8 cellular contexts compared by ENCODE assay signal in genomic region chr19:13794752-13795589, GRCh38. TPM values are rescaled to one million over a fixed set of nuclear protein-coding genes. Genes with fewer than 3 reads are reported as not detected.
DNase-seq lines count a peak whose midpoint lies in the region; ATAC-seq and TF ChIP-seq lines count a peak whose summit lies in the region.

Gene ZSWIM4 (plus strand): TSS chr19:13795443. CDS start chr19:13795649, 206 bp downstream.

- intact Hi-C loops in activated CD4-positive, alpha-beta memory T cell treated with anti-CD3 and anti-CD28 coated beads for 36 hours (cut with micrococcal nuclease): loop anchor here (1.0 kb wide), 1 partner anchor 44 kb away; no protein-coding TSS in a partner anchor
- intact Hi-C loops in lower leg skin (cut with DNase I; ENCODE audit: low total_unique reads): no loop called here

- peak within 1 kb of the TSS; percentile 72 to 84 for H3K9ac ChIP-seq in duodenal mucosa (ENCODE audit: low read depth in 1 of 2, low read length in 2 of 2)

- no peaks in the 10 kb centered on the region for H3K9me3 ChIP-seq in CD4-positive, CD25-positive, alpha-beta regulatory T cell (ENCODE audit: control insufficient read depth in 2 of 2, low read length in 2 of 2)
- no peaks in the 10 kb centered on the region for H3K9me3 ChIP-seq in duodenal mucosa (ENCODE audit: control insufficient read depth in 1 of 2, low read length in 2 of 2)

- H3K27ac ChIP-seq in CD4-positive, CD25-positive, alpha-beta regulatory T cell (ENCODE audit: insufficient read depth, low read length, poor library complexity, severe bottlenecking): peak within 1 kb of the TSS; percentile 67
- H3K27ac ChIP-seq in duodenal mucosa (ENCODE audit: low read depth, low read length): peak within 1 kb of the TSS; percentile 81

- H3K4me1 ChIP-seq in CD4-positive, CD25-positive, alpha-beta regulatory T cell (ENCODE audit: control insufficient read depth, insufficient read depth, low read length, poor library complexity, severe bottlenecking): peaks cover 29% of the 10 kb centered on the region
- H3K4me1 ChIP-seq in duodenal mucosa (ENCODE audit: control insufficient read depth in 1 of 2, insufficient read depth in 2 of 2, low read length in 2 of 2): peaks cover 16 to 17% of the 10 kb centered on the region in 2 donors

- POLR2A ChIA-PET in activated CD4-positive, alpha-beta memory T cell treated with anti-CD3 and anti-CD28 coated beads for 36 hours (lab: Charles Lee): interaction anchor here (1.0 to 2.7 kb wide), 11 partner anchors 9 to 67 kb away, joined by 3 to 10 read pairs (median 5); partner anchors contain the start of gene C19orf53

- TF ChIP-seq POLR2A in lower leg skin (IDR thresholded peaks at IDR 0.05): peak in 1 of 2 donors; percentile 53

- no peaks in the 10 kb centered on the region for H3K36me3 Mint-ChIP-seq in CD4-positive, CD25-positive, alpha-beta regulatory T cell
- H3K36me3 Mint-ChIP-seq in activated CD4-positive, alpha-beta memory T cell treated with anti-CD3 and anti-CD28 coated beads for 36 hours: no peaks in the 10 kb centered on the region

- DNase-seq in CD4-positive, CD25-positive, alpha-beta regulatory T cell: peak; percentile 84 to 99 (median 86)
- peak; percentile 100 for DNase-seq in NCI-H82 (lab: John Stamatoyannopoulos, UW)
- peak; percentile 99 for DNase-seq in activated CD4-positive, alpha-beta memory T cell treated with anti-CD3 and anti-CD28 coated beads for 36 hours
- DNase-seq in lower leg skin (ENCODE audit: low spot score in 2 of 2): peak; percentile 98 to 100
- peak; percentile 88 to 90 for DNase-seq in stimulated activated CD4-positive, alpha-beta T cell treated with anti-CD3 and anti-CD28 coated beads, Interleukin-4, amount 100 ng/mL, for 4 hours

- peak; percentile 93 to 94 for ATAC-seq in CD4-positive, CD25-positive, alpha-beta regulatory T cell (ENCODE audit: low read depth in 2 of 2)
- ATAC-seq in GM19452 (IDR thresholded peaks at IDR 0.05; ENCODE audit: unreplicated experiment) (peak; percentile 92), HG03575 (IDR thresholded peaks at IDR 0.05; ENCODE audit: extremely low read depth, insufficient number of reproducible peaks, low FRiP score, unreplicated experiment) (peak; percentile 91)

- WGBS in lower leg skin, 2 donors: 1 to 2% methylated on average over 61 to 70 of the region's 71 CpGs

- H3K27me3 ChIP-seq in CD4-positive, CD25-positive, alpha-beta regulatory T cell (ENCODE audit: control insufficient read depth, insufficient read depth, low read length): no peaks in the 10 kb centered on the region
- no peaks in the 10 kb centered on the region for H3K27me3 ChIP-seq in duodenal mucosa (ENCODE audit: control insufficient read depth in 1 of 2, insufficient read depth in 2 of 2, low read length in 2 of 2)

- no peaks in the 10 kb centered on the region for H3K36me3 ChIP-seq in CD4-positive, CD25-positive, alpha-beta regulatory T cell (ENCODE audit: control insufficient read depth, insufficient read depth, low read length)
- no peaks in the 10 kb centered on the region for H3K36me3 ChIP-seq in duodenal mucosa (ENCODE audit: control insufficient read depth in 1 of 2, insufficient read depth in 2 of 2, low read length in 2 of 2)

- peak within 1 kb of the TSS; percentile 93 to 96 (median 94) for H3K4me3 Mint-ChIP-seq in CD4-positive, CD25-positive, alpha-beta regulatory T cell
- peak within 1 kb of the TSS; percentile 95 for H3K4me3 Mint-ChIP-seq in activated CD4-positive, alpha-beta memory T cell treated with anti-CD3 and anti-CD28 coated beads for 36 hours

- H3K27ac Mint-ChIP-seq in CD4-positive, CD25-positive, alpha-beta regulatory T cell: peak within 1 kb of the TSS; percentile 94 to 98 (median 98)
- H3K27ac Mint-ChIP-seq in activated CD4-positive, alpha-beta memory T cell treated with anti-CD3 and anti-CD28 coated beads for 36 hours: peak within 1 kb of the TSS; percentile 79

- peaks cover 3 to 37% (median 20%) of the 10 kb centered on the region in 4 donors for H3K4me1 Mint-ChIP-seq in CD4-positive, CD25-positive, alpha-beta regulatory T cell
- H3K4me1 Mint-ChIP-seq in activated CD4-positive, alpha-beta memory T cell treated with anti-CD3 and anti-CD28 coated beads for 36 hours (ENCODE audit: low read depth): peaks cover 24% of the 10 kb centered on the region

- CTCF ChIA-PET in activated CD4-positive, alpha-beta memory T cell treated with anti-CD3 and anti-CD28 coated beads for 36 hours (lab: Charles Lee): interaction anchor here (0.6 to 1.9 kb wide), 4 partner anchors 12 to 67 kb away, joined by 3 to 7 read pairs (median 4); no protein-coding TSS in a partner anchor

- H3K4me3 ChIP-seq in CD4-positive, CD25-positive, alpha-beta regulatory T cell (ENCODE audit: low read depth, low read length): peak within 1 kb of the TSS; percentile 57
- H3K4me3 ChIP-seq in duodenal mucosa (ENCODE audit: low read depth in 1 of 2, low read length in 2 of 2): peak within 1 kb of the TSS; percentile 87 to 90
- peak within 1 kb of the TSS; percentile 81 for H3K4me3 ChIP-seq in lower leg skin (ENCODE audit: low read depth, poor library complexity, severe bottlenecking)

- peaks cover 0 to 1% (median 0%) of the 10 kb centered on the region in 7 donors for H3K9me3 Mint-ChIP-seq in CD4-positive, CD25-positive, alpha-beta regulatory T cell
- no peaks in the 10 kb centered on the region for H3K9me3 Mint-ChIP-seq in activated CD4-positive, alpha-beta memory T cell treated with anti-CD3 and anti-CD28 coated beads for 36 hours

- no peaks in the 10 kb centered on the region for H3K27me3 Mint-ChIP-seq in CD4-positive, CD25-positive, alpha-beta regulatory T cell
- H3K27me3 Mint-ChIP-seq in activated CD4-positive, alpha-beta memory T cell treated with anti-CD3 and anti-CD28 coated beads for 36 hours: no peaks in the 10 kb centered on the region

- no peak for TF ChIP-seq CTCF in lower leg skin (IDR thresholded peaks at IDR 0.05)

RNA-seq across cellular contexts. Expression of gene ZSWIM4, which starts in this region (rescaled TPM):
- 4.5 TPM for total RNA-seq in CD4-positive, CD25-positive, alpha-beta regulatory T cell
- under 1 TPM; 0.46 to 0.82 (median 0.54) TPM for polyA plus RNA-seq in CD4-positive, CD25-positive, alpha-beta regulatory T cell
- total RNA-seq in activated CD4-positive, alpha-beta memory T cell treated with anti-CD3 and anti-CD28 coated beads for 36 hours: 10 to 100 TPM in 1 of 2 experiments, 1 to 10 TPM in 1; 9.2 to 10.2 TPM
- total RNA-seq in lower leg skin: 10 to 100 TPM; 22.3 to 29.9 (median 23.3) TPM

Comparison
In these comparisons a context has a peak if more than half of its experiments do, and no peak if none do; other contexts are left out.
1. Peak in every context shown above with its lines: DNase-seq, ATAC-seq, H3K4me3 ChIP-seq and H3K27ac ChIP-seq.